Comparison of ENCODE assay signal across 21 cellular contexts in the genomic region with DNA sequence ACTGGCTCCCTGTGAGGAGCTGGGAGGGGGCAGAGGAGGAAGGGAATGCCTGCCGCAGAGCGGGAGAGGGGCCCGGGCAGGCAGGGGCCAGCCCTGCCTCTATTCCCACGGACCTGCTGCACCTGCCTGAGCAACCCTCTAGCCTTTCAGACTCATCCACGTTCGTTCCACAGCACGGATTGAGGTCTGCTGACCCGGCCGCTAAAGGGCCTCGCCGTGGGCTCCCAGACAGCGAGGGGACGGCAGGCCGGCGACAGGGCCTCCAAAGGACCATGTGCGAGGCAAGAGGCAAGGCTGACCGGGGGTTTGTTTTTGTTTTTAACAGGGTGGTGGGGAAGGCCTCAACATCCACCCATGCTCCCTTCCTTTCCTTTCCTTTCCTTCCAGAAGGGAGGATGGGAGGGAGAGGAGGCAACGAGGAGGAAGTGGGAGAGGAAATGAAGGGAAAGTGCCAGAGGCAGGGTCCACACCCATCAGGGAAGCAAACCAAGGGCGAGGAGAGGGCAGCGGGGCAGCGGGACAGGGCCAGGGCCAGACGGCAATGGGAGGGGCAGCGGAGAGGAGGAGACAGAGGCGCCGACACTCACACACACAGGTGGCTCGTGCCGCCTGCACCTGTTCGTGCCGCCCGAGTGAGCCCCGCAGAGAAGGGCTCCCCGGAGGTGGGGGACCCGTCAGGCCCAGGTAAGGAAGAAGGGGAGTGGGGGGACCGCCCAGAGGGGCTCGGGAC. TPM values are rescaled to one million over a fixed set of nuclear protein-coding genes. Genes with fewer than 3 reads are reported as not detected.
DNase-seq lines count a peak whose midpoint lies in the region; ATAC-seq, FAIRE-seq and TF ChIP-seq lines count a peak whose summit lies in the region.
"Had no signal": no experiment of that assay in that cellular context is flagged by ENCODE, and none has a peak within 500 bp of the region (broad histone marks: within the 10 kb centered on the region; RNA-seq: fewer than 3 reads in every experiment).

No MANE protein-coding gene starts in this region.

- CTCF ChIA-PET in activated CD8-positive, alpha-beta T cell treated with anti-CD3 and anti-CD28 coated beads for 36 hours (lab: Charles Lee), result interaction anchor here (1.2 kb wide), 1 partner anchor 169 kb away, joined by 3 read pairs; no protein-coding TSS in a partner anchor

- DNase-seq in NCI-H526 (lab: John Stamatoyannopoulos, UW) (peak; percentile 29 to 82), NCI-H526 treated with DMSO at 0.1 percent for 48 hours (lab: John Stamatoyannopoulos, UW) (no peak), RPMI8226 (peak; percentile 86), kidney (peak; percentile 69)
- DNase-seq in activated CD8-positive, alpha-beta T cell treated with anti-CD3 and anti-CD28 coated beads for 36 hours, result no peak
- DNase-seq: activated CD4-positive, alpha-beta T cell treated with anti-CD3 and anti-CD28 coated beads, Interleukin-2, amount 50 U/mL, for 48 hours; activated T-cell treated with anti-CD3 and anti-CD28 coated beads, Interleukin-2, amount 50 U/mL, for 4 hours; CD8-positive, alpha-beta memory T cell; foreskin melanocyte; left cardiac atrium; midbrain; NCI-H345; thyroid gland had no signal

- no peak for TF ChIP-seq CTCF in kidney (IDR thresholded peaks at IDR 0.05; ENCODE audit: borderline replicate concordance, extremely low read depth, insufficient read depth)
- no peak for TF ChIP-seq CTCF in activated CD8-positive, alpha-beta T cell treated with anti-CD3 and anti-CD28 coated beads for 36 hours (IDR thresholded peaks at IDR 0.05)

- no peak overlapping the region for H3K4me3 Mint-ChIP-seq in activated CD8-positive, alpha-beta T cell treated with anti-CD3 and anti-CD28 coated beads for 36 hours
- H3K4me3 Mint-ChIP-seq: activated naive CD4-positive, alpha-beta T cell treated with anti-CD3 and anti-CD28 coated beads, Interleukin-2, amount 50 U/mL, for 24 hours; activated T-cell treated with anti-CD3 and anti-CD28 coated beads, Interleukin-2, amount 50 U/mL, for 4 hours; CD8-positive, alpha-beta memory T cell had no signal

- ATAC-seq in activated CD8-positive, alpha-beta T cell treated with anti-CD3 and anti-CD28 coated beads for 36 hours, result no peak
- ATAC-seq in HG02571 (IDR thresholded peaks at IDR 0.05; ENCODE audit: unreplicated experiment), result no peak
- ATAC-seq in HG03571 (IDR thresholded peaks at IDR 0.05; ENCODE audit: unreplicated experiment), result no peak
- ATAC-seq in HG03159 (IDR thresholded peaks at IDR 0.05; ENCODE audit: unreplicated experiment), result no peak
- ATAC-seq: activated T-cell treated with anti-CD3 and anti-CD28 coated beads, Interleukin-2, amount 50 U/mL, for 4 hours; K562; Right ventricle myocardium inferior had no signal

- H3K36me3 Mint-ChIP-seq in activated CD8-positive, alpha-beta T cell treated with anti-CD3 and anti-CD28 coated beads for 36 hours (ENCODE audit: low read depth), result no peaks in the 10 kb centered on the region
- H3K36me3 Mint-ChIP-seq: activated naive CD4-positive, alpha-beta T cell treated with anti-CD3 and anti-CD28 coated beads, Interleukin-2, amount 50 U/mL, for 24 hours; CD8-positive, alpha-beta memory T cell had no signal

- H3K4me3 ChIP-seq in kidney (ENCODE audit: low read length in 2 of 2), result no peak overlapping the region
- H3K4me3 ChIP-seq: K562, thyroid gland had no signal

- H3K27ac ChIP-seq in kidney (ENCODE audit: low read depth in 2 of 2, low read length in 2 of 2), result no peak overlapping the region
- H3K27ac ChIP-seq: neutrophil, thyroid gland had no signal

- H3K36me3 ChIP-seq in kidney (ENCODE audit: control insufficient read depth in 1 of 2, insufficient read depth in 2 of 2, low read length in 2 of 2), result peaks cover 0 to 3% of the 10 kb centered on the region in 2 donors
- H3K36me3 ChIP-seq: neutrophil, thyroid gland had no signal

- no peak for FAIRE-seq in kidney (lab: Jason Lieb, UNC)
- FAIRE-seq: colon, K562 had no signal

- no peaks in the 10 kb centered on the region for H3K4me1 ChIP-seq in kidney (ENCODE audit: control insufficient read depth in 1 of 2, insufficient read depth in 1 of 2, low read depth in 1 of 2, low read length in 2 of 2)
- H3K4me1 ChIP-seq: thyroid gland had no signal

- peaks cover 9% of the 10 kb centered on the region for H3K4me1 Mint-ChIP-seq in activated CD8-positive, alpha-beta T cell treated with anti-CD3 and anti-CD28 coated beads for 36 hours (ENCODE audit: low read depth)

- no peaks in the 10 kb centered on the region for H3K9me3 Mint-ChIP-seq in activated CD8-positive, alpha-beta T cell treated with anti-CD3 and anti-CD28 coated beads for 36 hours
- H3K9me3 Mint-ChIP-seq: activated naive CD4-positive, alpha-beta T cell treated with anti-CD3 and anti-CD28 coated beads, Interleukin-2, amount 50 U/mL, for 24 hours; activated T-cell treated with anti-CD3 and anti-CD28 coated beads, Interleukin-2, amount 50 U/mL, for 4 hours; CD8-positive, alpha-beta memory T cell had no signal

- intact Hi-C loops in kidney (cut with DNase I), result no loop called here
- intact Hi-C loops in activated CD8-positive, alpha-beta T cell treated with anti-CD3 and anti-CD28 coated beads for 36 hours (cut with micrococcal nuclease), result no loop called here

- no peak overlapping the region for H3K27ac Mint-ChIP-seq in activated CD8-positive, alpha-beta T cell treated with anti-CD3 and anti-CD28 coated beads for 36 hours
- H3K27ac Mint-ChIP-seq: activated naive CD4-positive, alpha-beta T cell treated with anti-CD3 and anti-CD28 coated beads, Interleukin-2, amount 50 U/mL, for 24 hours had no signal

- H3K9ac ChIP-seq in kidney (ENCODE audit: low read length in 2 of 2), result no peak overlapping the region

- H3K27me3 Mint-ChIP-seq in activated CD8-positive, alpha-beta T cell treated with anti-CD3 and anti-CD28 coated beads for 36 hours, result no peaks in the 10 kb centered on the region
- H3K27me3 Mint-ChIP-seq: activated naive CD4-positive, alpha-beta T cell treated with anti-CD3 and anti-CD28 coated beads, Interleukin-2, amount 50 U/mL, for 24 hours; CD8-positive, alpha-beta memory T cell had no signal

- no peaks in the 10 kb centered on the region for H3K9me3 ChIP-seq in kidney (ENCODE audit: control insufficient read depth in 1 of 2, low read length in 2 of 2)
- H3K9me3 ChIP-seq: neutrophil, thyroid gland had no signal

- POLR2A ChIA-PET in activated CD8-positive, alpha-beta T cell treated with anti-CD3 and anti-CD28 coated beads for 36 hours (lab: Charles Lee), result no interaction called here

RNA-seq across cellular contexts. Expression of a gene that starts 7.5 kb away (rescaled TPM):
- total RNA-seq in kidney, result 22.3 TPM
- 6.8 TPM for polyA plus RNA-seq in kidney (ENCODE audit: insufficient read depth, low read depth, low replicate concordance)
- total RNA-seq in activated CD8-positive, alpha-beta T cell treated with anti-CD3 and anti-CD28 coated beads for 36 hours, result 10 to 100 TPM; 36.0 to 39.2 TPM

RNA-seq across cellular contexts. Expression of a gene that starts 21.1 kb away (rescaled TPM):
- total RNA-seq in kidney, result 22.3 TPM
- polyA plus RNA-seq in kidney (ENCODE audit: insufficient read depth, low read depth, low replicate concordance), result 13.8 TPM
- 10 to 100 TPM; 22.1 to 26.8 TPM for total RNA-seq in activated CD8-positive, alpha-beta T cell treated with anti-CD3 and anti-CD28 coated beads for 36 hours

Comparison
In these comparisons a context has a peak if more than half of its experiments do, and no peak if none do; other contexts are left out.
1. DNase-seq: peak in NCI-H526 (2 of 2), RPMI8226 (single experiment) and kidney (single experiment); none in NCI-H526 treated with DMSO at 0.1 percent for 48 hours (single experiment) and activated CD8-positive, alpha-beta T cell treated with anti-CD3 and anti-CD28 coated beads for 36 hours (single experiment).